Comparison of ENCODE assay signal across 1 cellular context in genomic region chr11:102561636-102562035, GRCh38.
TF ChIP-seq lines count a peak whose summit lies in the region.

No MANE protein-coding gene starts in this region.

TF ChIP-seq in GM23338, 12 proteins besides CTCF, POLR2A, EP300 and RAD21 (continued from another document):
- TF ChIP-seq, protein P1, sequence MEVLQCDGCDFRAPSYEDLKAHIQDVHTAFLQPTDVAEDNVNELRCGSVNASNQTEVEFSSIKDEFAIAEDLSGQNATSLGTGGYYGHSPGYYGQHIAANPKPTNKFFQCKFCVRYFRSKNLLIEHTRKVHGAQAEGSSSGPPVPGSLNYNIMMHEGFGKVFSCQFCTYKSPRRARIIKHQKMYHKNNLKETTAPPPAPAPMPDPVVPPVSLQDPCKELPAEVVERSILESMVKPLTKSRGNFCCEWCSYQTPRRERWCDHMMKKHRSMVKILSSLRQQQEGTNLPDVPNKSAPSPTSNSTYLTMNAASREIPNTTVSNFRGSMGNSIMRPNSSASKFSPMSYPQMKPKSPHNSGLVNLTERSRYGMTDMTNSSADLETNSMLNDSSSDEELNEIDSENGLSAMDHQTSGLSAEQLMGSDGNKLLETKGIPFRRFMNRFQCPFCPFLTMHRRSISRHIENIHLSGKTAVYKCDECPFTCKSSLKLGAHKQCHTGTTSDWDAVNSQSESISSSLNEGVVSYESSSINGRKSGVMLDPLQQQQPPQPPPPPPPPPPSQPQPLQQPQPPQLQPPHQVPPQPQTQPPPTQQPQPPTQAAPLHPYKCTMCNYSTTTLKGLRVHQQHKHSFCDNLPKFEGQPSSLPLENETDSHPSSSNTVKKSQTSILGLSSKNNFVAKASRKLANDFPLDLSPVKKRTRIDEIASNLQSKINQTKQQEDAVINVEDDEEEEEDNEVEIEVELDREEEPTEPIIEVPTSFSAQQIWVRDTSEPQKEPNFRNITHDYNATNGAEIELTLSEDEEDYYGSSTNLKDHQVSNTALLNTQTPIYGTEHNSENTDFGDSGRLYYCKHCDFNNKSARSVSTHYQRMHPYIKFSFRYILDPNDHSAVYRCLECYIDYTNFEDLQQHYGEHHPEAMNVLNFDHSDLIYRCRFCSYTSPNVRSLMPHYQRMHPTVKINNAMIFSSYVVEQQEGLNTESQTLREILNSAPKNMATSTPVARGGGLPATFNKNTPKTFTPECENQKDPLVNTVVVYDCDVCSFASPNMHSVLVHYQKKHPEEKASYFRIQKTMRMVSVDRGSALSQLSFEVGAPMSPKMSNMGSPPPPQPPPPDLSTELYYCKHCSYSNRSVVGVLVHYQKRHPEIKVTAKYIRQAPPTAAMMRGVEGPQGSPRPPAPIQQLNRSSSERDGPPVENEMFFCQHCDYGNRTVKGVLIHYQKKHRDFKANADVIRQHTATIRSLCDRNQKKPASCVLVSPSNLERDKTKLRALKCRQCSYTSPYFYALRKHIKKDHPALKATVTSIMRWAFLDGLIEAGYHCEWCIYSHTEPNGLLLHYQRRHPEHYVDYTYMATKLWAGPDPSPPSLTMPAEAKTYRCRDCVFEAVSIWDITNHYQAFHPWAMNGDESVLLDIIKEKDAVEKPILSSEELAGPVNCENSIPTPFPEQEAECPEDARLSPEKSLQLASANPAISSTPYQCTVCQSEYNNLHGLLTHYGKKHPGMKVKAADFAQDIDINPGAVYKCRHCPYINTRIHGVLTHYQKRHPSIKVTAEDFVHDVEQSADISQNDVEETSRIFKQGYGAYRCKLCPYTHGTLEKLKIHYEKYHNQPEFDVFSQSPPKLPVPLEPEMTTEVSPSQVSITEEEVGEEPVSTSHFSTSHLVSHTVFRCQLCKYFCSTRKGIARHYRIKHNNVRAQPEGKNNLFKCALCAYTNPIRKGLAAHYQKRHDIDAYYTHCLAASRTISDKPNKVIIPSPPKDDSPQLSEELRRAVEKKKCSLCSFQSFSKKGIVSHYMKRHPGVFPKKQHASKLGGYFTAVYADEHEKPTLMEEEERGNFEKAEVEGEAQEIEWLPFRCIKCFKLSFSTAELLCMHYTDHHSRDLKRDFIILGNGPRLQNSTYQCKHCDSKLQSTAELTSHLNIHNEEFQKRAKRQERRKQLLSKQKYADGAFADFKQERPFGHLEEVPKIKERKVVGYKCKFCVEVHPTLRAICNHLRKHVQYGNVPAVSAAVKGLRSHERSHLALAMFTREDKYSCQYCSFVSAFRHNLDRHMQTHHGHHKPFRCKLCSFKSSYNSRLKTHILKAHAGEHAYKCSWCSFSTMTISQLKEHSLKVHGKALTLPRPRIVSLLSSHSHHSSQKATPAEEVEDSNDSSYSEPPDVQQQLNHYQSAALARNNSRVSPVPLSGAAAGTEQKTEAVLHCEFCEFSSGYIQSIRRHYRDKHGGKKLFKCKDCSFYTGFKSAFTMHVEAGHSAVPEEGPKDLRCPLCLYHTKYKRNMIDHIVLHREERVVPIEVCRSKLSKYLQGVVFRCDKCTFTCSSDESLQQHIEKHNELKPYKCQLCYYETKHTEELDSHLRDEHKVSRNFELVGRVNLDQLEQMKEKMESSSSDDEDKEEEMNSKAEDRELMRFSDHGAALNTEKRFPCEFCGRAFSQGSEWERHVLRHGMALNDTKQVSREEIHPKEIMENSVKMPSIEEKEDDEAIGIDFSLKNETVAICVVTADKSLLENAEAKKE (CRISPR knock-in tag; IDR thresholded peaks at IDR 0.05) = no peak
- TF ChIP-seq, protein P2, sequence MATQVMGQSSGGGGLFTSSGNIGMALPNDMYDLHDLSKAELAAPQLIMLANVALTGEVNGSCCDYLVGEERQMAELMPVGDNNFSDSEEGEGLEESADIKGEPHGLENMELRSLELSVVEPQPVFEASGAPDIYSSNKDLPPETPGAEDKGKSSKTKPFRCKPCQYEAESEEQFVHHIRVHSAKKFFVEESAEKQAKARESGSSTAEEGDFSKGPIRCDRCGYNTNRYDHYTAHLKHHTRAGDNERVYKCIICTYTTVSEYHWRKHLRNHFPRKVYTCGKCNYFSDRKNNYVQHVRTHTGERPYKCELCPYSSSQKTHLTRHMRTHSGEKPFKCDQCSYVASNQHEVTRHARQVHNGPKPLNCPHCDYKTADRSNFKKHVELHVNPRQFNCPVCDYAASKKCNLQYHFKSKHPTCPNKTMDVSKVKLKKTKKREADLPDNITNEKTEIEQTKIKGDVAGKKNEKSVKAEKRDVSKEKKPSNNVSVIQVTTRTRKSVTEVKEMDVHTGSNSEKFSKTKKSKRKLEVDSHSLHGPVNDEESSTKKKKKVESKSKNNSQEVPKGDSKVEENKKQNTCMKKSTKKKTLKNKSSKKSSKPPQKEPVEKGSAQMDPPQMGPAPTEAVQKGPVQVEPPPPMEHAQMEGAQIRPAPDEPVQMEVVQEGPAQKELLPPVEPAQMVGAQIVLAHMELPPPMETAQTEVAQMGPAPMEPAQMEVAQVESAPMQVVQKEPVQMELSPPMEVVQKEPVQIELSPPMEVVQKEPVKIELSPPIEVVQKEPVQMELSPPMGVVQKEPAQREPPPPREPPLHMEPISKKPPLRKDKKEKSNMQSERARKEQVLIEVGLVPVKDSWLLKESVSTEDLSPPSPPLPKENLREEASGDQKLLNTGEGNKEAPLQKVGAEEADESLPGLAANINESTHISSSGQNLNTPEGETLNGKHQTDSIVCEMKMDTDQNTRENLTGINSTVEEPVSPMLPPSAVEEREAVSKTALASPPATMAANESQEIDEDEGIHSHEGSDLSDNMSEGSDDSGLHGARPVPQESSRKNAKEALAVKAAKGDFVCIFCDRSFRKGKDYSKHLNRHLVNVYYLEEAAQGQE (IDR thresholded peaks at IDR 0.05; ENCODE audit: unreplicated experiment) = no peak
- TF ChIP-seq ZNF331 (CRISPR knock-in tag; IDR thresholded peaks at IDR 0.05; ENCODE audit: low read depth) = no peak
- no peak for TF ChIP-seq JUNB (IDR thresholded peaks at IDR 0.05; ENCODE audit: unreplicated experiment)
- TF ChIP-seq EZH2 (IDR thresholded peaks at IDR 0.05; ENCODE audit: low read depth, unreplicated experiment) = no peak
- TF ChIP-seq NANOG (IDR thresholded peaks at IDR 0.05; ENCODE audit: borderline replicate concordance) = no peak
- no peak for TF ChIP-seq ZNF114 (CRISPR knock-in tag; IDR thresholded peaks at IDR 0.05)
- TF ChIP-seq CREB1 (CRISPR knock-in tag; IDR thresholded peaks at IDR 0.05; ENCODE audit: low read depth) = no peak
- TF ChIP-seq ETS1 (IDR thresholded peaks at IDR 0.05) = no peak
- no peak for TF ChIP-seq STAT1 (IDR thresholded peaks at IDR 0.05; ENCODE audit: unreplicated experiment)
- TF ChIP-seq POLR2AphosphoS5 (IDR thresholded peaks at IDR 0.05; ENCODE audit: low read depth) = no peak
